In genomic region chr20:10308652-10309051, GRCh38 we compare ENCODE assay signal across 14 cellular contexts.
DNase-seq lines count a peak whose midpoint lies in the region; ATAC-seq, FAIRE-seq and TF ChIP-seq lines count a peak whose summit lies in the region.
"Had no signal": no experiment of that assay in that cellular context is flagged by ENCODE, and none has a peak within 500 bp of the region (broad histone marks: within the 10 kb centered on the region; RNA-seq: fewer than 3 reads in every experiment).

No MANE protein-coding gene starts in this region.

- peaks cover 12 to 32% of the 10 kb centered on the region in 2 donors for H3K27me3 Mint-ChIP-seq in natural killer cell treated with Interleukin-12 subunit alpha and Interleukin-12 subunit beta and Interleukin-15 and Interleukin-18, amount 100 ng/mL, for 72 hours
- peaks cover 13 to 23% of the 10 kb centered on the region in 2 donors for H3K27me3 Mint-ChIP-seq in natural killer cell (ENCODE audit: low read depth in 2 of 2)
- peaks cover 2 to 5% (median 3%) of the 10 kb centered on the region in 3 donors for H3K27me3 Mint-ChIP-seq in immature natural killer cell (ENCODE audit: low read depth in 3 of 3)

- ATAC-seq in natural killer cell treated with Interleukin-12 subunit alpha and Interleukin-12 subunit beta and Interleukin-15 and Interleukin-18, amount 100 ng/mL, for 72 hours, result no peak
- ATAC-seq in natural killer cell (no peak), HG03095 (IDR thresholded peaks at IDR 0.05; ENCODE audit: unreplicated experiment) (no peak), HG02623 (IDR thresholded peaks at IDR 0.05; ENCODE audit: unreplicated experiment) (no peak)

- peak overlapping the region; percentile 8 for H3K4me3 Mint-ChIP-seq in natural killer cell treated with Interleukin-12 subunit alpha and Interleukin-12 subunit beta and Interleukin-15 and Interleukin-18, amount 100 ng/mL, for 72 hours
- no peak overlapping the region for H3K4me3 Mint-ChIP-seq in natural killer cell
- peak overlapping the region in 4 of 5 donors; percentile 25 to 44 (median 42) for H3K4me3 Mint-ChIP-seq in immature natural killer cell

- no peaks in the 10 kb centered on the region for H3K9me3 Mint-ChIP-seq in natural killer cell treated with Interleukin-12 subunit alpha and Interleukin-12 subunit beta and Interleukin-15 and Interleukin-18, amount 100 ng/mL, for 72 hours
- H3K9me3 Mint-ChIP-seq in natural killer cell, result peaks cover 0 to 4% of the 10 kb centered on the region in 2 donors
- H3K9me3 Mint-ChIP-seq in immature natural killer cell, result no peaks in the 10 kb centered on the region

- no peak for TF ChIP-seq EP300 in ovary (IDR thresholded peaks at IDR 0.05)

- peak overlapping the region in 1 of 2 donors; percentile 3 for H3K27ac Mint-ChIP-seq in natural killer cell treated with Interleukin-12 subunit alpha and Interleukin-12 subunit beta and Interleukin-15 and Interleukin-18, amount 100 ng/mL, for 72 hours
- no peak overlapping the region for H3K27ac Mint-ChIP-seq in natural killer cell
- peak overlapping the region in 2 of 6 donors; percentile 48 to 60 for H3K27ac Mint-ChIP-seq in immature natural killer cell

- WGBS in ovary, 3 donors, result 47 to 95% (median 48%) methylated on average over 2 of the region's 2 CpGs

- no peak for TF ChIP-seq POLR2A in ovary (IDR thresholded peaks at IDR 0.05)

- H3K36me3 ChIP-seq in adipocyte (ENCODE audit: control insufficient read depth, insufficient read depth, low read length, severe bottlenecking) (no peaks in the 10 kb centered on the region), ovary (no peaks in the 10 kb centered on the region)

- intact Hi-C loops in natural killer cell (cut with micrococcal nuclease), result loop anchor here (5.0 kb wide), 1 partner anchor 44 kb away; no protein-coding TSS in a partner anchor
- intact Hi-C loops in ovary (cut with DNase I), result no loop called here

- H3K4me1 Mint-ChIP-seq in natural killer cell treated with Interleukin-12 subunit alpha and Interleukin-12 subunit beta and Interleukin-15 and Interleukin-18, amount 100 ng/mL, for 72 hours (ENCODE audit: low read depth in 2 of 2), result peaks cover 29 to 34% of the 10 kb centered on the region in 2 donors
- peaks cover 38 to 46% of the 10 kb centered on the region in 2 donors for H3K4me1 Mint-ChIP-seq in natural killer cell
- H3K4me1 Mint-ChIP-seq in immature natural killer cell, result peaks cover 46 to 53% of the 10 kb centered on the region in 2 donors

- H3K9me3 ChIP-seq in adipocyte (ENCODE audit: control insufficient read depth, low read length), result no peaks in the 10 kb centered on the region
- H3K9me3 ChIP-seq in ovary, result no peaks in the 10 kb centered on the region

- no peak for TF ChIP-seq CTCF in natural killer cell (IDR thresholded peaks at IDR 0.05)
- TF ChIP-seq CTCF in ovary (IDR thresholded peaks at IDR 0.05), result no peak

- H3K4me3 ChIP-seq in adipocyte (ENCODE audit: low read length), result no peak overlapping the region
- no peak overlapping the region for H3K4me3 ChIP-seq in ovary

- FAIRE-seq in urothelium cell line (lab: Jason Lieb, UNC), result peak; percentile 94

- peak overlapping the region; percentile 11 for H3K9ac ChIP-seq in adipocyte (ENCODE audit: low read length)

- H3K27me3 ChIP-seq in adipocyte (replicated peaks; ENCODE audit: control insufficient read depth, insufficient read depth, low read length) (no peaks in the 10 kb centered on the region), ovary (no peaks in the 10 kb centered on the region)

- H3K36me3 Mint-ChIP-seq in natural killer cell treated with Interleukin-12 subunit alpha and Interleukin-12 subunit beta and Interleukin-15 and Interleukin-18, amount 100 ng/mL, for 72 hours, result peaks cover 7% of the 10 kb centered on the region
- H3K36me3 Mint-ChIP-seq in natural killer cell, result no peaks in the 10 kb centered on the region
- peaks cover 0 to 4% (median 0%) of the 10 kb centered on the region in 3 donors for H3K36me3 Mint-ChIP-seq in immature natural killer cell

- no peak overlapping the region for H3K27ac ChIP-seq in ovary

- no peak for DNase-seq in natural killer cell treated with Interleukin-12 subunit alpha and Interleukin-12 subunit beta and Interleukin-15 and Interleukin-18, amount 100 ng/mL, for 72 hours (ENCODE audit: low spot score)
- DNase-seq in natural killer cell (no peak), adipocyte (ENCODE audit: low read depth) (no peak), immature natural killer cell (peak in 2 of 3 donors; percentile 6 to 16), urothelium cell line (ENCODE audit: low spot score) (no peak), ovary (no peak)
- DNase-seq: C1 segment of cervical spinal cord, DMS79 treated with DMSO at 0.1 percent for 48 hours, GOT3, NCI-H2029, NCI-H774, Right ventricle myocardium superior had no signal

- peaks cover 54% of the 10 kb centered on the region for H3K4me1 ChIP-seq in adipocyte (ENCODE audit: control insufficient read depth, insufficient read depth, low read length)
- H3K4me1 ChIP-seq in ovary (ENCODE audit: insufficient read depth), result peaks cover 5% of the 10 kb centered on the region

Comparison
In these comparisons a context has a peak if more than half of its experiments do, and no peak if none do; other contexts are left out.
1. DNase-seq: peak in immature natural killer cell (2 of 3); none in natural killer cell treated with Interleukin-12 subunit alpha and Interleukin-12 subunit beta and Interleukin-15 and Interleukin-18, amount 100 ng/mL, for 72 hours (single experiment), natural killer cell (single experiment), adipocyte (single experiment), urothelium cell line (single experiment) and ovary (0 of 5).